8 cellular contexts compared by ENCODE assay signal in genomic region chr20:48826883-48827771, GRCh38. TPM values are rescaled to one million over a fixed set of nuclear protein-coding genes. Genes with fewer than 3 reads are reported as not detected.
A peak's percentile ranks its signal among the peaks of the same experiment; 100 is the strongest.
DNase-seq lines count a peak whose midpoint lies in the region; ATAC-seq and TF ChIP-seq lines count a peak whose summit lies in the region.

No MANE protein-coding gene starts in this region.

- no peaks in the 10 kb centered on the region for H3K9me3 ChIP-seq in KOPT-K1 (ENCODE audit: insufficient read depth, low read length, poor library complexity, severe bottlenecking)

- peaks cover 22% of the 10 kb centered on the region for H3K27me3 Mint-ChIP-seq in activated T-cell treated with anti-CD3 and anti-CD28 coated beads, Interleukin-2, amount 50 U/mL, for 72 hours (ENCODE audit: low read depth)

- H3K4me3 Mint-ChIP-seq in activated T-cell treated with anti-CD3 and anti-CD28 coated beads, Interleukin-2, amount 50 U/mL, for 72 hours: peak overlapping the region; percentile 99

- peaks cover 49% of the 10 kb centered on the region for H3K4me1 Mint-ChIP-seq in activated T-cell treated with anti-CD3 and anti-CD28 coated beads, Interleukin-2, amount 50 U/mL, for 72 hours (ENCODE audit: low read depth)

- peak; percentile 39 for DNase-seq in Daoy (ENCODE audit: low read depth)
- DNase-seq in activated T-cell treated with anti-CD3 and anti-CD28 coated beads, Interleukin-2, amount 50 U/mL, for 72 hours: peak; percentile 46 to 61
- DNase-seq in left ventricle myocardium superior: peak; percentile 60
- DNase-seq in retinal pigment epithelial cell (ENCODE audit: low read depth): no peak
- DNase-seq in SK-N-DZ (ENCODE audit: low spot score): no peak
- no peak for DNase-seq in GF-D8 (lab: John Stamatoyannopoulos, UW)

- peak overlapping the region; percentile 98 for H3K27ac Mint-ChIP-seq in activated T-cell treated with anti-CD3 and anti-CD28 coated beads, Interleukin-2, amount 50 U/mL, for 72 hours

- peak overlapping the region; percentile 48 for H3K27ac ChIP-seq in KOPT-K1 (ENCODE audit: low read depth, low read length, poor library complexity, severe bottlenecking)

- ATAC-seq in GM21381 (IDR thresholded peaks at IDR 0.05; ENCODE audit: unreplicated experiment): peak; percentile 6
- peak; percentile 8 to 9 for ATAC-seq in activated T-cell treated with anti-CD3 and anti-CD28 coated beads, Interleukin-2, amount 50 U/mL, for 72 hours (replicated peaks in 1 of 2)
- peak; percentile 5 for ATAC-seq in left ventricle myocardium superior

- no peaks in the 10 kb centered on the region for H3K36me3 ChIP-seq in KOPT-K1 (ENCODE audit: insufficient read depth, low read length)

- intact Hi-C loops in left ventricle myocardium superior (cut with micrococcal nuclease): no loop called here

- H3K9me3 Mint-ChIP-seq in activated T-cell treated with anti-CD3 and anti-CD28 coated beads, Interleukin-2, amount 50 U/mL, for 72 hours: no peaks in the 10 kb centered on the region

- H3K36me3 Mint-ChIP-seq in activated T-cell treated with anti-CD3 and anti-CD28 coated beads, Interleukin-2, amount 50 U/mL, for 72 hours (ENCODE audit: insufficient read depth in 2 of 2): peaks cover 7 to 10% of the 10 kb centered on the region in 2 donors

- peak overlapping the region; percentile 68 for H3K4me3 ChIP-seq in retinal pigment epithelial cell (ENCODE audit: low read length)

- TF ChIP-seq CTCF in retinal pigment epithelial cell (conservative IDR thresholded peaks at IDR 0.05; ENCODE audit: low read depth, low read length): no peak

RNA-seq across cellular contexts. Expression of gene PREX1, which starts 0.7 kb away (rescaled TPM):
- total RNA-seq in Daoy (2014; rRNA removed; shearing (Covaris generic)): 8.8 and 11.1 TPM in 2 replicates
- total RNA-seq in activated T-cell treated with anti-CD3 and anti-CD28 coated beads, Interleukin-2, amount 50 U/mL, for 72 hours: 100 to 1,000 TPM in 1 of 2 donors, 10 to 100 TPM in 1; 85.6 to 112 TPM
- total RNA-seq in left ventricle myocardium superior: 8.3 TPM
- 3.9 and 4.7 TPM in 2 replicates for polyA plus RNA-seq in SK-N-DZ (2014; cell fraction: cytosol; rRNA removed)
- polyA plus RNA-seq in SK-N-DZ (2014; cell fraction: nucleus; rRNA removed): 5.1 and 11.4 TPM in 2 replicates

Comparison
In these comparisons a context has a peak if more than half of its experiments do, and no peak if none do; other contexts are left out.
1. DNase-seq: peak in Daoy (single experiment), activated T-cell treated with anti-CD3 and anti-CD28 coated beads, Interleukin-2, amount 50 U/mL, for 72 hours (2 of 2) and left ventricle myocardium superior (single experiment); none in retinal pigment epithelial cell (single experiment), SK-N-DZ (single experiment) and GF-D8 (single experiment).
2. Peak in every context shown above with its lines, with median percentiles within 50 percentile points of each other: ATAC-seq.